Comparison of ENCODE assay signal across 8 cellular contexts in genomic region chr21:34613679-34614442, GRCh38. TPM values are rescaled to one million over a fixed set of nuclear protein-coding genes. Genes with fewer than 3 reads are reported as not detected.
DNase-seq lines count a peak whose midpoint lies in the region; ATAC-seq and TF ChIP-seq lines count a peak whose summit lies in the region.

No MANE protein-coding gene starts in this region.

- H3K27ac ChIP-seq in HUES48 (ENCODE audit: low read depth, low read length) = no peak overlapping the region
- H3K27ac ChIP-seq in ascending aorta = peak overlapping the region in 1 of 2 donors; percentile 90
- no peak overlapping the region for H3K27ac ChIP-seq in subcutaneous abdominal adipose tissue (ENCODE audit: low read depth, low read length)

- H3K4me1 ChIP-seq in BE2C (no peaks in the 10 kb centered on the region), HUES48 (ENCODE audit: control insufficient read depth, insufficient read depth, low read length) (no peaks in the 10 kb centered on the region), ascending aorta (peaks cover 0 to 2% of the 10 kb centered on the region in 2 donors), subcutaneous abdominal adipose tissue (ENCODE audit: control insufficient read depth in 5 of 5, insufficient read depth in 5 of 5, low read length in 5 of 5) (peaks cover 2 to 30% (median 21%) of the 10 kb centered on the region in 5 donors)

- DNase-seq in BE2C (no peak), ascending aorta (ENCODE audit: low spot score in 2 of 2) (no peak), left lobe of liver (ENCODE audit: low spot score) (no peak), ureter (ENCODE audit: low spot score) (no peak)
- no peak for DNase-seq in stimulated activated CD8-positive, alpha-beta memory T cell treated with anti-CD3 and anti-CD28 coated beads, Interleukin-4, amount 100 ng/mL, for 48 hours

- TF ChIP-seq CTCF in BE2C (IDR thresholded peaks at IDR 0.05; ENCODE audit: low read depth, low read length) = no peak
- no peak for TF ChIP-seq CTCF in ascending aorta (IDR thresholded peaks at IDR 0.05)

- peak overlapping the region; percentile 68 for H3K4me3 ChIP-seq in BE2C (ENCODE audit: low read depth, low read length)
- H3K4me3 ChIP-seq in HUES48 (ENCODE audit: low read depth, low read length) = peak overlapping the region; percentile 73
- H3K4me3 ChIP-seq in ascending aorta = peak overlapping the region; percentile 74 to 81
- H3K4me3 ChIP-seq in subcutaneous abdominal adipose tissue (ENCODE audit: low read depth in 1 of 5, low read length in 5 of 5) = peak overlapping the region; percentile 77 to 85 (median 80)

- H3K36me3 ChIP-seq in BE2C (no peaks in the 10 kb centered on the region), HUES48 (ENCODE audit: control insufficient read depth, insufficient read depth, low read length) (no peaks in the 10 kb centered on the region), ascending aorta (no peaks in the 10 kb centered on the region), subcutaneous abdominal adipose tissue (ENCODE audit: control insufficient read depth in 5 of 5, insufficient read depth in 5 of 5, low read length in 5 of 5) (no peaks in the 10 kb centered on the region)

- no peaks in the 10 kb centered on the region for H3K9me3 ChIP-seq in BE2C
- no peaks in the 10 kb centered on the region for H3K9me3 ChIP-seq in HUES48 (ENCODE audit: control insufficient read depth, insufficient read depth, low read length)
- H3K9me3 ChIP-seq in ascending aorta = no peaks in the 10 kb centered on the region
- no peaks in the 10 kb centered on the region for H3K9me3 ChIP-seq in subcutaneous abdominal adipose tissue (ENCODE audit: control insufficient read depth in 5 of 5, low read length in 5 of 5)

- intact Hi-C loops in ascending aorta (cut with DNase I) = loop anchor here (2.0 to 10.0 kb wide), 2 partner anchors 87 to 699 kb away; partner anchors contain the start of gene ATP5PO

- ATAC-seq in left lobe of liver (peak; percentile 21), GM19035 (IDR thresholded peaks at IDR 0.05; ENCODE audit: unreplicated experiment) (no peak)

- H3K27me3 ChIP-seq in BE2C = peaks cover 18% of the 10 kb centered on the region
- peaks cover 31% of the 10 kb centered on the region for H3K27me3 ChIP-seq in HUES48 (ENCODE audit: control insufficient read depth, insufficient read depth, low read length)
- H3K27me3 ChIP-seq in ascending aorta = no peaks in the 10 kb centered on the region
- no peaks in the 10 kb centered on the region for H3K27me3 ChIP-seq in subcutaneous abdominal adipose tissue (ENCODE audit: control insufficient read depth in 5 of 5, insufficient read depth in 4 of 5, low read length in 5 of 5)

- H3K9ac ChIP-seq in HUES48 (ENCODE audit: low read depth, low read length) (no peak overlapping the region), subcutaneous abdominal adipose tissue (ENCODE audit: low read length in 5 of 5) (peak overlapping the region in 4 of 5 donors; percentile 25 to 84 (median 60))

RNA-seq across cellular contexts. Expression of gene RCAN1, which starts 1.1 kb away (rescaled TPM):
- polyA plus RNA-seq in BE2C (2012; ENCODE audit: insufficient read depth, insufficient read length, low read depth) = 12.2 TPM
- total RNA-seq in ascending aorta (12.5 TPM), left lobe of liver (32.6 TPM), ureter (22.8 TPM)

RNA-seq across cellular contexts. Expression of gene CLIC6, which starts 54.9 kb away (rescaled TPM):
- not detected for polyA plus RNA-seq in BE2C (2012; ENCODE audit: insufficient read depth, insufficient read length, low read depth)
- total RNA-seq in ascending aorta (6.2 TPM), left lobe of liver (0.45 TPM), ureter (24.1 TPM)
